7 cellular contexts compared by ENCODE assay signal in the genomic region with DNA sequence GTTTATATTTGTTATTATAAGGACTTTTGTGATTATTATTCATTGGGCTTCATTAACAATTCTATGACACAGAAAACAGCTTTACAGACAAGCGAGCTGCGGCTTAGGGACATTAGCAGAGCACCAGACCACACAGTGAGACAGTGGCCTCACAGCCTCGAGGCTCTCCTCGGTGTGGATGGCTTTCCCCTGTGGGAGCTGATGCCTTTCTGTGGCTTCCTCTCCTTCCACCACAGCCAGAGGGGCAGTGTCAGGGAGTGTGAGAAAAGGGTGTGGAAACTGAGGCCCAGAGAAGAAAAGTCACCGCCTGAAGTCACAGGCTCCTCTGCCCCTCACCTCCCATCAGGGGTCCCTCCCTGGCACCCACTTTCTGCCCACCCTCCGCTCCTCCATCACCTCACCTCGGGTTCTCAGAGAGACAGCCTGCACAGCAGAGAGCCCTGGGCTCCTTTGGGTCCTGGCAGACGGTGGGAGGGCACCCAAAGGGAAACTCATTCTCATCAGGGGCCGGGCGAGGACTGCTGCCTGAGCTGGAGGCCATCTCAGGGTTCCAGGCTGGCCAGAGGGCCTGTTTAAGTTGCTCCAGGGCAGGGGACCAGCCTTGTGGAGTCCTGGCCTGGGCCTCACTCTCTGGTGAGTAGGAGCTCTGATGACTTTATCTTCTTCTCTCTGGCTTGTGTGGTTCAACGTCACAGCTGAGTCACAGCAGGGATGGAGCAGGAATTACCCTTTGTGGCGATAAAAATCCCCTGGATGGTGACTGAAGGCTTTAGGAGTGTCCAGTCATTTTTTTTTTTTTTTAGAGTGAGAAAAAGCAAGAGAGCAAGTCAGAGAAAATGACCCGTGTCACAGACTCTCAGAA. TPM values are rescaled to one million over a fixed set of nuclear protein-coding genes. Genes with fewer than 3 reads are reported as not detected.
DNase-seq lines count a peak whose midpoint lies in the region; ATAC-seq and TF ChIP-seq lines count a peak whose summit lies in the region.

No MANE protein-coding gene starts in this region.

- no peak overlapping the region for H4K8ac ChIP-seq in mesendoderm (ENCODE audit: low read depth, low read length)

- H3K4me1 ChIP-seq in mesendoderm (ENCODE audit: control insufficient read depth, low read depth, low read length) = no peaks in the 10 kb centered on the region

- H3K79me2 ChIP-seq in mesendoderm (ENCODE audit: control insufficient read depth, insufficient read depth, low read length) = no peaks in the 10 kb centered on the region

- H3K4me3 Mint-ChIP-seq in effector memory CD8-positive, alpha-beta T cell = peak overlapping the region; percentile 82 to 97

- H3K79me1 ChIP-seq in mesendoderm (ENCODE audit: low read length) = no peaks in the 10 kb centered on the region

- no peak overlapping the region for H4K5ac ChIP-seq in mesendoderm (ENCODE audit: low read length)

- no CpG with 5 or more reads among the region's 13 CpGs for WGBS in mesendoderm (ENCODE audit: extremely low coverage, insufficient coverage, low lambda C conversion rate)

- H3K27me3 Mint-ChIP-seq in effector memory CD8-positive, alpha-beta T cell = no peaks in the 10 kb centered on the region

- H3K56ac ChIP-seq in mesendoderm (ENCODE audit: low read length) = no peak overlapping the region

- no peak overlapping the region for H3K4me2 ChIP-seq in mesendoderm (ENCODE audit: low read length)

- H2BK120ac ChIP-seq in mesendoderm (ENCODE audit: low read depth, low read length) = no peak overlapping the region

- H3K27ac ChIP-seq in mesendoderm (ENCODE audit: low read depth, low read length) = no peak overlapping the region

- no peaks in the 10 kb centered on the region for H3K9me3 Mint-ChIP-seq in effector memory CD8-positive, alpha-beta T cell

- DNase-seq in activated CD4-positive, alpha-beta T cell treated with anti-CD3 and anti-CD28 coated beads for 48 hours = peak; percentile 90
- DNase-seq in effector memory CD8-positive, alpha-beta T cell = peak; percentile 53 to 65 (median 61)
- DNase-seq in retinal pigment epithelial cell (ENCODE audit: low read depth) (peak; percentile 36), mesendoderm (no peak), medulla oblongata (ENCODE audit: extremely low spot score) (no peak)

- H3K9ac ChIP-seq in mesendoderm (ENCODE audit: low read length) = no peak overlapping the region

- H3K18ac ChIP-seq in mesendoderm (ENCODE audit: low read length) = no peak overlapping the region

- peak overlapping the region; percentile 93 to 95 for H3K27ac Mint-ChIP-seq in effector memory CD8-positive, alpha-beta T cell

- no peak overlapping the region for H3K4ac ChIP-seq in mesendoderm (ENCODE audit: low read depth, low read length)

- no peak overlapping the region for H3K23ac ChIP-seq in mesendoderm (ENCODE audit: low read length)

- H2BK15ac ChIP-seq in mesendoderm (replicated peaks; ENCODE audit: low read depth) = no peak overlapping the region

- H3K27me3 ChIP-seq in mesendoderm (ENCODE audit: insufficient read depth, low read length, poor library complexity) = no peaks in the 10 kb centered on the region

- no peaks in the 10 kb centered on the region for H3K36me3 ChIP-seq in mesendoderm (ENCODE audit: control insufficient read depth, insufficient read depth, low read length)

- peaks cover 70% of the 10 kb centered on the region for H3K36me3 Mint-ChIP-seq in effector memory CD8-positive, alpha-beta T cell (ENCODE audit: insufficient read depth)

- ATAC-seq in GM19043 (IDR thresholded peaks at IDR 0.05; ENCODE audit: low read depth, unreplicated experiment) (peak; percentile 29), HG03342 (IDR thresholded peaks at IDR 0.05; ENCODE audit: unreplicated experiment) (peak; percentile 43)
- peak; percentile 58 for ATAC-seq in effector memory CD8-positive, alpha-beta T cell (replicated peaks)

- no peak overlapping the region for H2BK5ac ChIP-seq in mesendoderm (ENCODE audit: low read length)

- H2AK5ac ChIP-seq in mesendoderm (ENCODE audit: low read length) = no peak overlapping the region

- no peak overlapping the region for H3K4me3 ChIP-seq in retinal pigment epithelial cell (ENCODE audit: low read length)
- H3K4me3 ChIP-seq in mesendoderm (ENCODE audit: low read length) = no peak overlapping the region

- no peak for TF ChIP-seq CTCF in retinal pigment epithelial cell (conservative IDR thresholded peaks at IDR 0.05; ENCODE audit: low read depth, low read length)

- H3K4me1 Mint-ChIP-seq in effector memory CD8-positive, alpha-beta T cell (ENCODE audit: low read depth in 2 of 2) = peaks cover 83 to 87% of the 10 kb centered on the region in 2 donors

RNA-seq across cellular contexts. Expression of a gene that starts 0.8 kb away (rescaled TPM):
- 0.29 TPM for polyA plus RNA-seq in mesendoderm (2013, experiment 1 of 2)
- 0.27 TPM for polyA plus RNA-seq in mesendoderm (2013, experiment 2 of 2)

RNA-seq across cellular contexts. Expression of a gene that starts 48.8 kb away (rescaled TPM):
- polyA plus RNA-seq in mesendoderm (2013, experiment 1 of 2) = 11.6 TPM
- polyA plus RNA-seq in mesendoderm (2013, experiment 2 of 2) = 12.8 TPM

Comparison
In these comparisons a context has a peak if more than half of its experiments do, and no peak if none do; other contexts are left out.
1. DNase-seq: peak in activated CD4-positive, alpha-beta T cell treated with anti-CD3 and anti-CD28 coated beads for 48 hours (single experiment), effector memory CD8-positive, alpha-beta T cell (3 of 3) and retinal pigment epithelial cell (single experiment); none in mesendoderm (single experiment) and medulla oblongata (single experiment).
2. Peak in every context shown above with its lines, with median percentiles within 50 percentile points of each other: ATAC-seq.